Comparison of ENCODE assay signal across 4 cellular contexts in the genomic region with DNA sequence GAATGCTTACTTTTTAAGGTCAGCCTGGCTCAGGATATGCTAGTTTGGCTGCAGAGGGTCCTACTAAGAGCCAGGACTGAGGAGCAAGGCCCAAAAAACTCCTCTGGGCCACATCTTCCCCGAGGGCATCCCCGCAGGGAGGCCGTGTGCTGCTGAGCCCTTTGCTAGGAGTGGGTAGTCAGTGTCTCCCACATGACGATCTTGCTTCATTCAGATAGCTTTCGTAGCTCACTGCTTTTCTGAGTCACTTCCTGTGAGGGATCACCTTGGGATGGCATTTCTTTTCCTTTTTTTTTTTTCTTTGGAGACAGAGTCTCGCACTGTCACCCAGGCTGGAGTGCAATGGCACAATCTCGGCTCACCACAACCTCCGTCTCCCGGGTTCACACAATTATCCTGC. TPM values are rescaled to one million over a fixed set of nuclear protein-coding genes. Genes with fewer than 3 reads are reported as not detected.
"Had no signal": no experiment of that assay in that cellular context is flagged by ENCODE, and none has a peak within 500 bp of the region (broad histone marks: within the 10 kb centered on the region; RNA-seq: fewer than 3 reads in every experiment).

No MANE protein-coding gene starts in this region.

RNA-seq across cellular contexts. Expression of gene RIMBP3B, which starts 6.5 kb away (rescaled TPM):
- total RNA-seq: PC-9, Right ventricle myocardium superior, RPMI7951 had no signal
- polyA plus RNA-seq: SK-N-SH had no signal
